ENCODE assay signal across 8 cellular contexts in the genomic region with DNA sequence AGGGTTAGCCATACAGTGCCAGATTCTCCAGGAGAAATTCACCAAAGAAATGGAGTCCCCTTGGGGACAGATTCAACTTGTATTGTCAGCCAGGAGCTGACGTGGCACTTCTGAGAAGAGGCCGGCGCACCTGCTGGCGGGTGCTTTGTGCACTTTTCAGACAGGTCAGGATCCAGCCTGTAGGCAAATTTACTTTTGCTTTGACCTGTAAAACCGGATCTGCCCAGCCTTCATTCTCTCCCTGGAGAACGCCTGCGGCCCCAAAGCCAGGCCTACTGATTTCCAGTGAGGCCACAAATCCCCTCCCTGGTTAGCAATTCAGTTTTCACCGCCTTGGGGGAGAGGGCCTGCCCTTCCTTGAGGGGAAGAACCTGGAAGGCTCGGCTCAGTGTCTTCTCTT. TPM values are rescaled to one million over a fixed set of nuclear protein-coding genes. Genes with fewer than 3 reads are reported as not detected.
A peak's percentile ranks its signal among the peaks of the same experiment; 100 is the strongest.
DNase-seq lines count a peak whose midpoint lies in the region; ATAC-seq and TF ChIP-seq lines count a peak whose summit lies in the region.

No MANE protein-coding gene starts in this region.

- H3K27ac Mint-ChIP-seq in chondrocyte (ENCODE audit: unreplicated experiment): no peak overlapping the region

- intact Hi-C loops in left ventricle myocardium superior (cut with micrococcal nuclease): no loop called here

- H3K36me3 Mint-ChIP-seq in chondrocyte (ENCODE audit: low read depth): peaks cover 2% of the 10 kb centered on the region

- peak overlapping the region; percentile 19 for H3K4me3 ChIP-seq in GM12865 (ENCODE audit: low read depth, low read length)

- TF ChIP-seq CTCF in GM12865 (IDR thresholded peaks at IDR 0.05; ENCODE audit: insufficient read depth, low read depth, low read length, missing control alignments): peak; percentile 17
- TF ChIP-seq CTCF in chondrocyte (IDR thresholded peaks at IDR 0.05): no peak

- peaks cover 3% of the 10 kb centered on the region for H3K4me1 Mint-ChIP-seq in chondrocyte (ENCODE audit: low read depth)

- no peak overlapping the region for H3K4me3 Mint-ChIP-seq in chondrocyte (ENCODE audit: unreplicated experiment)

- H3K9me3 Mint-ChIP-seq in chondrocyte (ENCODE audit: low read depth): no peaks in the 10 kb centered on the region

- no peaks in the 10 kb centered on the region for H3K27me3 Mint-ChIP-seq in chondrocyte (ENCODE audit: low read depth)

- DNase-seq in GM12865 (ENCODE audit: low read depth) (peak; percentile 94), NCI-H2029 treated with DMSO at 0.1 percent for 48 hours (lab: John Stamatoyannopoulos, UW) (peak; percentile 64), left kidney (ENCODE audit: low read depth, low spot score) (peak; percentile 67), KBM-7 (no peak), left ventricle myocardium superior (no peak), T-helper 9 cell (no peak), chondrocyte (ENCODE audit: low spot score) (no peak)

- in situ Hi-C loops in KBM-7 (cut with MboI; ENCODE audit: low pct_unique_long_range_greater_than_20kb, low sequenced_read_pairs): no loop called here

- peak; percentile 51 for ATAC-seq in GM21576 (IDR thresholded peaks at IDR 0.05; ENCODE audit: unreplicated experiment)
- ATAC-seq in left ventricle myocardium superior: no peak

RNA-seq across cellular contexts. Expression of a gene that starts 17.4 kb away (rescaled TPM):
- total RNA-seq in left ventricle myocardium superior (4.9 TPM), chondrocyte (14.7 to 23.3 TPM (median 20.7 TPM) in 3 replicates)

Comparison
In these comparisons a context has a peak if more than half of its experiments do, and no peak if none do; other contexts are left out.
1. DNase-seq: peak in GM12865 (single experiment), NCI-H2029 treated with DMSO at 0.1 percent for 48 hours (single experiment) and left kidney (single experiment); none in KBM-7 (single experiment), left ventricle myocardium superior (single experiment), T-helper 9 cell (single experiment) and chondrocyte (single experiment).